In genomic region chr2:221969087-221969829, GRCh38 we compare ENCODE assay signal across 8 cellular contexts.
DNase-seq lines count a peak whose midpoint lies in the region; ATAC-seq, FAIRE-seq and TF ChIP-seq lines count a peak whose summit lies in the region.

No MANE protein-coding gene starts in this region.

- H3K9me3 Mint-ChIP-seq in H9: no peaks in the 10 kb centered on the region

- no peaks in the 10 kb centered on the region for H3K27me3 Mint-ChIP-seq in H9 (ENCODE audit: low read depth)

- H3K9ac ChIP-seq in H9 (ENCODE audit: extremely low read depth, insufficient read length, low read length) (no peak overlapping the region), keratinocyte (ENCODE audit: control insufficient read depth, extremely low read depth, insufficient read depth, low read length) (no peak overlapping the region)

- no peak overlapping the region for H4K5ac ChIP-seq in H9 (ENCODE audit: insufficient read length, low read depth, low read length)

- WGBS in H9 (ENCODE audit: extremely low coverage, insufficient read length, low lambda C conversion rate): no CpG with 5 or more reads among the region's 7 CpGs
- WGBS in transverse colon (ENCODE audit: low coverage in 1 of 2), 2 donors: 7 to 46% methylated on average over 3 to 7 of the region's 7 CpGs

- no peaks in the 10 kb centered on the region for H3K23me2 ChIP-seq in H9 (ENCODE audit: insufficient read length, low read depth, low read length, poor library complexity, severe bottlenecking)

- TF ChIP-seq CTCF in H9 (conservative IDR thresholded peaks at IDR 0.05) (peak; percentile 87), ascending aorta (IDR thresholded peaks at IDR 0.05) (peak; percentile 15 to 66 (median 65)), keratinocyte (optimal IDR thresholded peaks at IDR 0.05 in 1 of 3, IDR thresholded peaks at IDR 0.05 in 1 of 3, conservative IDR thresholded peaks at IDR 0.05 in 1 of 3; ENCODE audit: extremely low read depth in 1 of 3, insufficient read depth in 2 of 3, low read length in 3 of 3) (peak; percentile 55 to 60 (median 58)), transverse colon (IDR thresholded peaks at IDR 0.05) (peak; percentile 53 to 65 (median 56))

- H3K9me1 ChIP-seq in keratinocyte (ENCODE audit: control insufficient read depth, extremely low read depth, insufficient read depth, low read length): no peaks in the 10 kb centered on the region

- no peak for ATAC-seq in HG02970 (IDR thresholded peaks at IDR 0.05; ENCODE audit: low FRiP score, unreplicated experiment)

- TF ChIP-seq EP300 in transverse colon (IDR thresholded peaks at IDR 0.05; ENCODE audit: low read depth): no peak

- no peak overlapping the region for H3K4ac ChIP-seq in H9 (ENCODE audit: low read depth, low read length)

- H3K4me1 ChIP-seq in H9 (ENCODE audit: insufficient read depth, low read length): no peaks in the 10 kb centered on the region
- no peaks in the 10 kb centered on the region for H3K4me1 ChIP-seq in ascending aorta
- H3K4me1 ChIP-seq in keratinocyte (ENCODE audit: control insufficient read depth, extremely low read depth, insufficient read depth, low read length): peaks cover 8% of the 10 kb centered on the region
- H3K4me1 ChIP-seq in transverse colon: no peaks in the 10 kb centered on the region

- H3K27me3 ChIP-seq in H9 (ENCODE audit: insufficient read depth, low read length): no peaks in the 10 kb centered on the region
- H3K27me3 ChIP-seq in ascending aorta: no peaks in the 10 kb centered on the region
- H3K27me3 ChIP-seq in keratinocyte (ENCODE audit: control insufficient read depth, extremely low read depth, insufficient read depth, low read length): no peaks in the 10 kb centered on the region
- H3K27me3 ChIP-seq in transverse colon: no peaks in the 10 kb centered on the region

- no peak overlapping the region for H3K4me2 ChIP-seq in H9 (ENCODE audit: insufficient read depth, insufficient read length, low read length)
- H3K4me2 ChIP-seq in keratinocyte (ENCODE audit: control insufficient read depth, extremely low read depth, insufficient read depth, low read depth, low read length): no peak overlapping the region

- in situ Hi-C loops in transverse colon (cut with MboI; ENCODE audit: low pct_ligation_motif_present in 1 of 4, low pct_unique_long_range_greater_than_20kb in 1 of 4, low sequenced_read_pairs in 3 of 4): loop anchor here in 3 of 4 donors (25.0 kb wide), 1 partner anchor 1282 kb away; no protein-coding TSS in a partner anchor

- no peak overlapping the region for H2BK5ac ChIP-seq in H9 (ENCODE audit: insufficient read length, low read length)

- peaks cover 14 to 20% of the 10 kb centered on the region in 2 experiments for H3K4me1 Mint-ChIP-seq in H9

- no peaks in the 10 kb centered on the region for H3K79me2 ChIP-seq in H9 (ENCODE audit: insufficient read depth, low read length)
- no peaks in the 10 kb centered on the region for H3K79me2 ChIP-seq in keratinocyte (ENCODE audit: control insufficient read depth, insufficient read depth, low read length)

- H3K36me3 Mint-ChIP-seq in H9 (ENCODE audit: insufficient read depth in 1 of 3, low read depth in 3 of 3): no peaks in the 10 kb centered on the region

- DNase-seq in DMS 273 (lab: John Stamatoyannopoulos, UW; ENCODE audit: unreplicated experiment) (peak; percentile 67), DMS 273 treated with DMSO at 0.1 percent for 48 hours (lab: John Stamatoyannopoulos, UW) (no peak), H9 (no peak), NCI-H1694 (lab: John Stamatoyannopoulos, UW) (peak; percentile 55), ascending aorta (ENCODE audit: low spot score in 2 of 2) (no peak), keratinocyte (ENCODE audit: low read depth, low spot score) (no peak), transverse colon (no peak)

- H3T11ph ChIP-seq in H9 (ENCODE audit: low read length): no peak overlapping the region

- no peak overlapping the region for H4K8ac ChIP-seq in H9 (replicated peaks; ENCODE audit: insufficient read length, low read depth, low read length)

- H3K79me1 ChIP-seq in H9 (ENCODE audit: insufficient read depth, low read depth, low read length, poor library complexity, severe bottlenecking): no peaks in the 10 kb centered on the region

- H3K36me3 ChIP-seq in ascending aorta (no peaks in the 10 kb centered on the region), keratinocyte (ENCODE audit: control insufficient read depth in 2 of 2, extremely low read depth in 1 of 2, insufficient read depth in 2 of 2, low read length in 2 of 2) (no peaks in the 10 kb centered on the region), transverse colon (no peaks in the 10 kb centered on the region)

- H3K14ac ChIP-seq in H9 (ENCODE audit: insufficient read depth, low read length): no peak overlapping the region

- peak overlapping the region in 1 of 3 experiments; percentile 29; a peak in 1 of 7 replicates for H3K27ac Mint-ChIP-seq in H9

- intact Hi-C loops in ascending aorta (cut with DNase I) (loop anchor here (1.0 to 5.0 kb wide), 2 partner anchors 396 to 1282 kb away; no protein-coding TSS in a partner anchor), transverse colon (cut with DNase I; ENCODE audit: low total_unique reads) (loop anchor here (5.0 kb wide), 2 partner anchors 397 to 1282 kb away; partner anchors contain the start of gene EPHA4)

- no peak overlapping the region for H2BK15ac ChIP-seq in H9 (ENCODE audit: low read depth, low read length)

- H2AK5ac ChIP-seq in H9 (ENCODE audit: insufficient read length, low read length): no peak overlapping the region

- no peak overlapping the region for H3K18ac ChIP-seq in H9 (ENCODE audit: insufficient read length, low read depth, low read length)

- no peak overlapping the region for H2BK12ac ChIP-seq in H9 (ENCODE audit: insufficient read length, low read depth, low read length)

- H3K9me3 ChIP-seq in H9 (ENCODE audit: control insufficient read depth, low read depth, low read length): no peaks in the 10 kb centered on the region
- no peaks in the 10 kb centered on the region for H3K9me3 ChIP-seq in ascending aorta
- H3K9me3 ChIP-seq in keratinocyte (ENCODE audit: control insufficient read depth, low read depth, low read length): no peaks in the 10 kb centered on the region
- H3K9me3 ChIP-seq in transverse colon: no peaks in the 10 kb centered on the region

- no peak for TF ChIP-seq POLR2A in transverse colon (IDR thresholded peaks at IDR 0.05)

- H4K20me1 ChIP-seq in H9 (ENCODE audit: control insufficient read depth, insufficient read depth, insufficient read length): no peaks in the 10 kb centered on the region
- no peaks in the 10 kb centered on the region for H4K20me1 ChIP-seq in keratinocyte (ENCODE audit: control insufficient read depth, extremely low read depth, insufficient read depth, low read length)

- H3K23ac ChIP-seq in H9 (ENCODE audit: insufficient read length, low read depth, low read length): no peak overlapping the region

- H2AFZ ChIP-seq in H9 (ENCODE audit: low read length): no peak overlapping the region
- H2AFZ ChIP-seq in keratinocyte (ENCODE audit: control insufficient read depth, low read length): no peak overlapping the region

- FAIRE-seq in keratinocyte (lab: Jason Lieb, UNC): no peak

- dilution Hi-C loops in keratinocyte (cut with MboI; ENCODE audit: extremely low pct_ligation_motif_present, low sequenced_read_pairs): no loop called here

- H2BK20ac ChIP-seq in H9 (ENCODE audit: low read depth, low read length, poor library complexity, severe bottlenecking): no peak overlapping the region

- H3K4me3 Mint-ChIP-seq in H9: no peak overlapping the region

- H2BK120ac ChIP-seq in H9 (ENCODE audit: low read depth, low read length, poor library complexity, severe bottlenecking): no peak overlapping the region

- H3K56ac ChIP-seq in H9 (ENCODE audit: insufficient read length, low read depth, low read length): no peak overlapping the region

- no peak overlapping the region for H3K27ac ChIP-seq in H9 (ENCODE audit: insufficient read length, low read depth, low read length)
- no peak overlapping the region for H3K27ac ChIP-seq in ascending aorta
- no peak overlapping the region for H3K27ac ChIP-seq in keratinocyte (ENCODE audit: control insufficient read depth, insufficient read depth, low read length)
- H3K27ac ChIP-seq in transverse colon: no peak overlapping the region

- H3K4me3 ChIP-seq in ascending aorta (no peak overlapping the region), keratinocyte (ENCODE audit: control insufficient read depth in 2 of 3, extremely low read depth in 1 of 3, insufficient read depth in 2 of 3, low read depth in 1 of 3, low read length in 3 of 3) (no peak overlapping the region), transverse colon (no peak overlapping the region)

- no peak overlapping the region for H4K91ac ChIP-seq in H9 (ENCODE audit: insufficient read length, low read depth, low read length)

Comparison
In these comparisons a context has a peak if more than half of its experiments do, and no peak if none do; other contexts are left out.
1. DNase-seq: peak in DMS 273 (single experiment) and NCI-H1694 (single experiment); none in DMS 273 treated with DMSO at 0.1 percent for 48 hours (single experiment), H9 (single experiment), ascending aorta (0 of 2), keratinocyte (single experiment) and transverse colon (single experiment).
2. Peak in every context shown above with its lines, with median percentiles within 50 percentile points of each other: CTCF ChIP-seq.